Comparison of ENCODE assay signal across 19 cellular contexts in the genomic region with DNA sequence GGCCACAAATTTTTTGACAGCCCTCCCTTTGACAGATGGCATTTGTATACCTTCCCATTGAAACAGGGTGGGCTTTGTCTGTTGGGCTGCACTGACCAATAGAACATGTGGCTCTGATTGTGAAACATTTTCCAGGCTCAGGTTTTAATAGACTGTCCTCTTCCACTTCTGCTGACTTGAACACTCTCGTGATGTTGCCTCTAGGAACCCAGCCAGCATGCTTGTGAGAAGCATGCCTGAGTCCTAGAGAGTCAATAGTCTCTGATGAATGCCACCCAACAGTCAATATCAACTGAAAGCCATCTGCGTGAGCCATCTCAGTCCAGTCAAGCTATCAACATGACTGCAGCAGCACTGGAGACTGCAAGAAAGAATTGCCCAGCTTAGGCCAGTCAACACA.
"Had no signal": no experiment of that assay in that cellular context is flagged by ENCODE, and none has a peak within 500 bp of the region (broad histone marks: within the 10 kb centered on the region; RNA-seq: fewer than 3 reads in every experiment).

No MANE protein-coding gene starts in this region.

- H3K9me3 Mint-ChIP-seq: activated B cell treated with CpG ODN at 0.5 μM for 24 hours; activated naive CD8-positive, alpha-beta T cell treated with anti-CD3 and anti-CD28 coated beads, Interleukin-2, amount 10 ng/mL, durations not matched to agents 7 days and 5 days; dendritic cell treated with granulocyte-macrophage colony-stimulating factor and Interleukin-4, amounts not matched to agents 40 ng/mL and 50 ng/mL, for 4 days; T-helper 2 cell treated with Interferon-gamma antibody and Interleukin-4, amounts not matched to agents 5 μg/mL and 100 μg/mL, for 36 hours had no signal

- H3K4me3 Mint-ChIP-seq: activated B cell treated with CpG ODN at 0.5 μM for 24 hours; activated CD8-positive, alpha-beta T cell treated with anti-CD3 and anti-CD28 coated beads for 36 hours; activated naive CD8-positive, alpha-beta T cell treated with anti-CD3 and anti-CD28 coated beads, Interleukin-2, amount 10 ng/mL, durations not matched to agents 7 days and 5 days; activated T-cell treated with anti-CD3 and anti-CD28 coated beads, Interleukin-2, amount 50 U/mL, for 72 hours; dendritic cell treated with granulocyte-macrophage colony-stimulating factor and Interleukin-4, amounts not matched to agents 40 ng/mL and 50 ng/mL, for 4 days; effector memory CD8-positive, alpha-beta T cell; stimulated activated naive B cell treated with anti-CD40 and anti-IgM and Interleukin-4, amounts not matched to agents 10 μg/mL and 1 μg/mL and 100 μg/mL, for 72 hours; T-helper 2 cell treated with Interferon-gamma antibody and Interleukin-4, amounts not matched to agents 5 μg/mL and 100 μg/mL, for 36 hours had no signal

- H3K4me1 Mint-ChIP-seq: activated B cell treated with CpG ODN at 0.5 μM for 24 hours; activated naive CD8-positive, alpha-beta T cell treated with anti-CD3 and anti-CD28 coated beads, Interleukin-2, amount 10 ng/mL, durations not matched to agents 7 days and 5 days; stimulated activated naive B cell treated with anti-CD40 and anti-IgM and Interleukin-4, amounts not matched to agents 10 μg/mL and 1 μg/mL and 100 μg/mL, for 72 hours had no signal

- H2AFZ ChIP-seq: parathyroid adenoma had no signal

- H3K27me3 ChIP-seq: foreskin keratinocyte, transverse colon had no signal

- H3K27ac ChIP-seq: epithelial cell of prostate, foreskin keratinocyte, lower lobe of right lung, parathyroid adenoma, transverse colon had no signal

- ATAC-seq: activated CD8-positive, alpha-beta T cell treated with anti-CD3 and anti-CD28 coated beads for 36 hours; activated T-cell treated with anti-CD3 and anti-CD28 coated beads, Interleukin-2, amount 50 U/mL, for 72 hours; effector memory CD8-positive, alpha-beta T cell; foreskin keratinocyte; stimulated activated naive B cell treated with anti-CD40 and anti-IgM and Interleukin-4, amounts not matched to agents 10 μg/mL and 1 μg/mL and 100 μg/mL, for 72 hours had no signal

- H3K9ac ChIP-seq: parathyroid adenoma had no signal

- DNase-seq: activated B cell treated with CpG ODN at 0.5 μM for 24 hours; activated CD4-positive, alpha-beta T cell treated with anti-CD3 and anti-CD28 coated beads for 48 hours; activated CD8-positive, alpha-beta T cell treated with anti-CD3 and anti-CD28 coated beads for 36 hours; activated gamma-delta T cell treated with Interleukin-2 at 50 U/mL for 16 hours; activated naive CD8-positive, alpha-beta T cell treated with anti-CD3 and anti-CD28 coated beads, Interleukin-2, amount 10 ng/mL, durations not matched to agents 7 days and 5 days; activated T-cell treated with anti-CD3 and anti-CD28 coated beads, Interleukin-2, amount 50 U/mL, for 72 hours; aorta; cerebellar nuclear complex; effector memory CD8-positive, alpha-beta T cell; foreskin keratinocyte; lower lobe of right lung; retina; stimulated activated CD4-positive, alpha-beta T cell treated with anti-CD3 and anti-CD28 coated beads, Interleukin-4, amount 100 ng/mL, for 1 hour; stimulated activated naive B cell treated with anti-CD40 and anti-IgM and Interleukin-4, amounts not matched to agents 10 μg/mL and 1 μg/mL and 100 μg/mL, for 72 hours; transverse colon had no signal

- H3K27ac Mint-ChIP-seq: activated B cell treated with CpG ODN at 0.5 μM for 24 hours; activated CD8-positive, alpha-beta T cell treated with anti-CD3 and anti-CD28 coated beads for 36 hours; activated naive CD8-positive, alpha-beta T cell treated with anti-CD3 and anti-CD28 coated beads, Interleukin-2, amount 10 ng/mL, durations not matched to agents 7 days and 5 days; activated T-cell treated with anti-CD3 and anti-CD28 coated beads, Interleukin-2, amount 50 U/mL, for 72 hours; dendritic cell treated with granulocyte-macrophage colony-stimulating factor and Interleukin-4, amounts not matched to agents 40 ng/mL and 50 ng/mL, for 4 days; effector memory CD8-positive, alpha-beta T cell; stimulated activated naive B cell treated with anti-CD40 and anti-IgM and Interleukin-4, amounts not matched to agents 10 μg/mL and 1 μg/mL and 100 μg/mL, for 72 hours; T-helper 2 cell treated with Interferon-gamma antibody and Interleukin-4, amounts not matched to agents 5 μg/mL and 100 μg/mL, for 36 hours had no signal

- H3K9me3 ChIP-seq: lower lobe of right lung, transverse colon had no signal

- H3K4me1 ChIP-seq: lower lobe of right lung, parathyroid adenoma, transverse colon had no signal

- H3K27me3 Mint-ChIP-seq: activated B cell treated with CpG ODN at 0.5 μM for 24 hours; activated CD8-positive, alpha-beta T cell treated with anti-CD3 and anti-CD28 coated beads for 36 hours; activated naive CD8-positive, alpha-beta T cell treated with anti-CD3 and anti-CD28 coated beads, Interleukin-2, amount 10 ng/mL, durations not matched to agents 7 days and 5 days; dendritic cell treated with granulocyte-macrophage colony-stimulating factor and Interleukin-4, amounts not matched to agents 40 ng/mL and 50 ng/mL, for 4 days; effector memory CD8-positive, alpha-beta T cell; stimulated activated naive B cell treated with anti-CD40 and anti-IgM and Interleukin-4, amounts not matched to agents 10 μg/mL and 1 μg/mL and 100 μg/mL, for 72 hours had no signal

- H3K4me3 ChIP-seq: lower lobe of right lung, transverse colon had no signal

- H3K36me3 ChIP-seq: lower lobe of right lung, transverse colon had no signal

- H3K36me3 Mint-ChIP-seq: activated naive CD8-positive, alpha-beta T cell treated with anti-CD3 and anti-CD28 coated beads, Interleukin-2, amount 10 ng/mL, durations not matched to agents 7 days and 5 days; stimulated activated naive B cell treated with anti-CD40 and anti-IgM and Interleukin-4, amounts not matched to agents 10 μg/mL and 1 μg/mL and 100 μg/mL, for 72 hours had no signal
